Comparison of ENCODE assay signal across 7 cellular contexts in the genomic region with DNA sequence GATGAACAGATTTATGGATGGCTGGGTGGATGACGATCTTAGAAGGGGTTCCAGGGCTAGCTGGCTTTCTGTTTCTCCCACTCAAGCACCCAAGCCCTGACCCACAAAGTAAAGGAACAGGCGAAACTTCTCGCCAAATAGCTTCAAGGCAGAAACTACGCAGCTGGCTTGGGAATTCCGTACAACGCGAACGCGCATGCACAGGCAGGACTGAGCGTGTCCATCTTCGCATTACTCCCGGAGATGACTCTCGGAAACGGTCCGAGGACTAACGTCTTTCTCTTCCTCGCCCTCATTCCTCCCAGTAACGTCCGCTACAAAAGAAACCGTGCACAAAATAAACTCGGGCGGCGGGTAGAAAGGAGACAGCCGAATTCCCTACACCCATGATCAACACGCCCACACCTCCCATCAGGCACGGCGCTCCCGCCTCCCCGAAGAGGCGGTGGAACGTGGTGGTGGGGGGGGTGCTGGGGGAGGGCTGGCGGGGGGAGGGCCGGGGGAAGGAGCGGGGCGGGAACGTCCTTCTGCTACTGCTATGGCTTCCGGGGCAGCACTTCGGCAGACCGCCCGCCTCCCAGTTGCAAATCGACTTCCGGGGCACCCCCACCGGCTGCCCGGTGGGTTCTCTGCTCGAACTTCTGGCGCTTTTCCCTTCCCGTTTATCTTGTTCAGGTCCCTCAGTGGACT. TPM values are rescaled to one million over a fixed set of nuclear protein-coding genes. Genes with fewer than 3 reads are reported as not detected.
DNase-seq lines count a peak whose midpoint lies in the region; ATAC-seq and TF ChIP-seq lines count a peak whose summit lies in the region.
"Not testable (repeated sequence)": the region's sequence is repeated elsewhere in the genome, so short reads cannot be mapped to it uniquely, and the experiment has no call there.

No MANE protein-coding gene starts in this region.

- not testable (repeated sequence) for H3K79me1 ChIP-seq in IMR-90 (ENCODE audit: low read depth in 1 of 2, low read length in 2 of 2)

- H3K4ac ChIP-seq in IMR-90 (ENCODE audit: low read depth, low read length): not testable (repeated sequence)

- not testable (repeated sequence) for H4K5ac ChIP-seq in IMR-90 (ENCODE audit: low read depth, low read length)

- not testable (repeated sequence) for H3K18ac ChIP-seq in IMR-90 (ENCODE audit: low read depth, low read length)

- H2AFZ ChIP-seq in IMR-90 (replicated peaks; ENCODE audit: low read length, poor library complexity): not testable (repeated sequence)

- H2BK120ac ChIP-seq in IMR-90 (ENCODE audit: low read depth, low read length): not testable (repeated sequence)

- H2AK9ac ChIP-seq in IMR-90 (replicated peaks; ENCODE audit: low read depth, low read length, poor library complexity): not testable (repeated sequence)

- intact Hi-C loops in IMR-90 (cut with micrococcal nuclease): loop anchor here (5.0 kb wide), 1 partner anchor 107 kb away; no protein-coding TSS in a partner anchor
- intact Hi-C loops in body of pancreas (cut with DNase I); lower lobe of right lung (cut with DNase I): not testable (repeated sequence)

- TF ChIP-seq RAD21 in IMR-90 (IDR thresholded peaks at IDR 0.05; ENCODE audit: low read length): not testable (repeated sequence)

- H2BK15ac ChIP-seq in IMR-90 (ENCODE audit: low read depth, low read length): not testable (repeated sequence)

- not testable (repeated sequence) for H3K9ac ChIP-seq in IMR-90 (ENCODE audit: low read depth, low read length)

- WGBS in IMR-90 (ENCODE audit: extremely low coverage in 2 of 2, insufficient read length in 1 of 2), 2 experiments: no CpG with 5 or more reads among the region's 47 CpGs
- no CpG with 5 or more reads among the region's 47 CpGs for WGBS in body of pancreas, 2 donors

- not testable (repeated sequence) for TF ChIP-seq POLR2A in IMR-90 (IDR thresholded peaks at IDR 0.05; ENCODE audit: low read depth, low read length); body of pancreas (IDR thresholded peaks at IDR 0.05)

- not testable (repeated sequence) for H3K36me3 ChIP-seq in IMR-90 (ENCODE audit: control insufficient read depth, insufficient read depth, low read length); body of pancreas (replicated peaks in 1 of 2; ENCODE audit: insufficient read depth in 1 of 2, low read depth in 2 of 2); lower lobe of right lung

- not testable (repeated sequence) for H4K91ac ChIP-seq in IMR-90 (ENCODE audit: insufficient read depth, low read depth, low read length)

- not testable (repeated sequence) for H3K4me3 ChIP-seq in IMR-90 (ENCODE audit: insufficient read depth, low read depth, low read length); body of pancreas; lower lobe of right lung

- H2BK20ac ChIP-seq in IMR-90 (ENCODE audit: low read depth, low read length): not testable (repeated sequence)

- CTCF ChIA-PET in IMR-90 (lab: Yijun Ruan, JAX): not testable (repeated sequence)

- not testable (repeated sequence) for H3K9me3 ChIP-seq in IMR-90 (ENCODE audit: control insufficient read depth, insufficient read depth, low read length); body of pancreas; lower lobe of right lung

- ATAC-seq in GM18520 (IDR thresholded peaks at IDR 0.05; ENCODE audit: unreplicated experiment) (peak; percentile 25), GM19467 (IDR thresholded peaks at IDR 0.05; ENCODE audit: unreplicated experiment) (peak; percentile 41), HG02610 (IDR thresholded peaks at IDR 0.05; ENCODE audit: unreplicated experiment) (peak; percentile 48), HG03097 (IDR thresholded peaks at IDR 0.05; ENCODE audit: low FRiP score, unreplicated experiment) (peak; percentile 41), IMR-90 (ENCODE audit: low read depth) (peak; percentile 71), body of pancreas (peak; percentile 77), lower lobe of right lung (peak; percentile 84 to 89)

- not testable (repeated sequence) for H3K9me1 ChIP-seq in IMR-90 (ENCODE audit: insufficient read depth, low read length)

- BruUV-seq in IMR-90 (replicated peaks; lab: Mats Ljungman, UMichigan): not testable (repeated sequence)

- not testable (repeated sequence) for H2AK5ac ChIP-seq in IMR-90 (ENCODE audit: low read depth, low read length)

- TF ChIP-seq CTCF in IMR-90 (conservative IDR thresholded peaks at IDR 0.05; ENCODE audit: low read depth, low read length); body of pancreas (IDR thresholded peaks at IDR 0.05); lower lobe of right lung (IDR thresholded peaks at IDR 0.05): not testable (repeated sequence)

- H2BK5ac ChIP-seq in IMR-90 (ENCODE audit: low read depth, low read length, poor library complexity, severe bottlenecking): not testable (repeated sequence)

- not testable (repeated sequence) for H3K23ac ChIP-seq in IMR-90 (ENCODE audit: low read depth, low read length)

- in situ Hi-C loops in IMR-90 (cut with MboI; ENCODE audit: low sequenced_read_pairs): not testable (repeated sequence)

- H3K27me3 ChIP-seq in IMR-90 (ENCODE audit: control insufficient read depth, insufficient read depth, low read length); body of pancreas; lower lobe of right lung (ENCODE audit: low read depth): not testable (repeated sequence)

- POLR2A ChIA-PET in IMR-90 (lab: Charles Lee; ENCODE audit: unreplicated experiment): not testable (repeated sequence)

- not testable (repeated sequence) for H3K27ac ChIP-seq in IMR-90 (ENCODE audit: insufficient read depth, low read length); body of pancreas; lower lobe of right lung

- H4K20me1 ChIP-seq in IMR-90 (ENCODE audit: insufficient read depth, low read length): not testable (repeated sequence)

- not testable (repeated sequence) for H3K56ac ChIP-seq in IMR-90 (ENCODE audit: extremely low read depth, insufficient read depth, low read length)

- not testable (repeated sequence) for H3K4me1 ChIP-seq in IMR-90 (ENCODE audit: control insufficient read depth, insufficient read depth, low read length)
- peaks cover 17% of the 10 kb centered on the region for H3K4me1 ChIP-seq in body of pancreas
- H3K4me1 ChIP-seq in lower lobe of right lung: peaks cover 22% of the 10 kb centered on the region

- dilution Hi-C loops in IMR-90 (cut with HindIII; ENCODE audit: low sequenced_read_pairs, unreplicated experiment): not testable (repeated sequence)

- not testable (repeated sequence) for DNase-seq in IMR-90, body of pancreas, lower lobe of right lung

- H3K14ac ChIP-seq in IMR-90 (replicated peaks; ENCODE audit: low read depth, low read length): not testable (repeated sequence)

- not testable (repeated sequence) for H4K8ac ChIP-seq in IMR-90 (ENCODE audit: low read depth in 2 of 2, low read length in 2 of 2)

- H3K4me2 ChIP-seq in IMR-90 (ENCODE audit: low read depth, low read length): not testable (repeated sequence)

RNA-seq across cellular contexts. Expression of a gene that starts 27.8 kb away (rescaled TPM):
- total RNA-seq in IMR-90 (2012; rRNA removed) (10.2 and 11.1 TPM in 2 replicates), body of pancreas (1 to 10 TPM; 6.5 to 6.6 TPM), lower lobe of right lung (23.0 TPM)
- polyA plus RNA-seq in IMR-90 (2012; rRNA removed): 22.5 and 24.0 TPM in 2 replicates
- 11.6 and 19.9 TPM in 2 replicates for polyA plus RNA-seq in IMR-90 (2012; cell fraction: cytosol; rRNA removed)
- polyA plus RNA-seq in IMR-90 (2012; cell fraction: nucleus; rRNA removed; ENCODE audit: low replicate concordance): 2.6 and 8.0 TPM in 2 replicates

Comparison
In these comparisons a context has a peak if more than half of its experiments do, and no peak if none do; other contexts are left out.
1. ATAC-seq: peak in every context shown above with its lines; median percentile 86 in lower lobe of right lung; 77 in body of pancreas; 71 in IMR-90; 48 in HG02610; 41 in GM19467; 41 in HG03097; 25 in GM18520.